14 cellular contexts compared by ENCODE assay signal in genomic region chr5:150618588-150619281, GRCh38. TPM values are rescaled to one million over a fixed set of nuclear protein-coding genes. Genes with fewer than 3 reads are reported as not detected.
A peak's percentile ranks its signal among the peaks of the same experiment; 100 is the strongest.
DNase-seq lines count a peak whose midpoint lies in the region; TF ChIP-seq lines count a peak whose summit lies in the region.
"Had no signal": no experiment of that assay in that cellular context is flagged by ENCODE, and none has a peak within 500 bp of the region (broad histone marks: within the 10 kb centered on the region; RNA-seq: fewer than 3 reads in every experiment).

No MANE protein-coding gene starts in this region.

- no peaks in the 10 kb centered on the region for H3K9me3 ChIP-seq in skeletal muscle tissue (ENCODE audit: control insufficient read depth in 3 of 3, low read length in 3 of 3)

- H3K36me3 ChIP-seq in kidney epithelial cell (ENCODE audit: control insufficient read depth, insufficient read depth, low read length) (no peaks in the 10 kb centered on the region), skeletal muscle tissue (ENCODE audit: control insufficient read depth in 3 of 3, insufficient read depth in 3 of 3, low read length in 3 of 3) (peaks cover 0 to 12% (median 5%) of the 10 kb centered on the region in 3 donors)
- H3K36me3 ChIP-seq: cardiac muscle cell had no signal

- DNase-seq in Daoy (ENCODE audit: low read depth) (peak; percentile 83), kidney epithelial cell (ENCODE audit: low read depth) (peak; percentile 75), superior temporal gyrus (ENCODE audit: extremely low spot score) (no peak), D341Med (ENCODE audit: low spot score) (no peak), hippocampal formation (lab: John Stamatoyannopoulos, UW) (no peak)
- no peak for DNase-seq in activated naive CD4-positive, alpha-beta T cell treated with Interleukin-2 at 50 U/mL for 16 hours
- DNase-seq: activated T-cell treated with anti-CD3 and anti-CD28 coated beads, Interleukin-2, amount 50 U/mL, for 1 hour; foreskin melanocyte; KG1; stimulated activated naive CD4-positive, alpha-beta T cell had no signal

- no peak overlapping the region for H3K4me3 ChIP-seq in kidney epithelial cell (ENCODE audit: low read depth, low read length)
- H3K4me3 ChIP-seq in skeletal muscle tissue (ENCODE audit: low read length in 3 of 3): peak overlapping the region in 1 of 3 donors; percentile 1
- H3K4me3 ChIP-seq: cardiac muscle cell had no signal

- H3K4me1 ChIP-seq in skeletal muscle tissue (ENCODE audit: control insufficient read depth in 3 of 3, insufficient read depth in 3 of 3, low read length in 3 of 3): peaks cover 61 to 83% (median 80%) of the 10 kb centered on the region in 3 donors

- H3K27me3 ChIP-seq in kidney epithelial cell (ENCODE audit: control insufficient read depth, insufficient read depth, low read length): peaks cover 15% of the 10 kb centered on the region
- no peaks in the 10 kb centered on the region for H3K27me3 ChIP-seq in skeletal muscle tissue (ENCODE audit: control insufficient read depth in 3 of 3, insufficient read depth in 3 of 3, low read length in 3 of 3)
- H3K27me3 ChIP-seq: cardiac muscle cell had no signal

- H3K9ac ChIP-seq in skeletal muscle tissue (ENCODE audit: low read depth in 1 of 3, low read length in 3 of 3): peak overlapping the region in 1 of 3 donors; percentile 69

- TF ChIP-seq CTCF in kidney epithelial cell (IDR thresholded peaks at IDR 0.05; ENCODE audit: insufficient read depth, low read length, poor library complexity, severe bottlenecking): no peak

- H3K27ac ChIP-seq in cingulate gyrus (ENCODE audit: low read depth, low read length) (peak overlapping the region; percentile 75), skeletal muscle tissue (ENCODE audit: low read depth, low read length) (peak overlapping the region; percentile 69)
- H3K27ac ChIP-seq: cardiac muscle cell had no signal

RNA-seq across cellular contexts. Expression of gene SYNPO, which starts 21.7 kb away (rescaled TPM):
- 4.5 and 5.4 TPM in 2 replicates for total RNA-seq in Daoy (2014; rRNA removed; shearing (Covaris generic))
- 3.4 and 4.0 TPM in 2 replicates for total RNA-seq in kidney epithelial cell
- total RNA-seq in skeletal muscle tissue: 6.3 TPM

RNA-seq across cellular contexts. Expression of gene MYOZ3, which starts 42.3 kb away (rescaled TPM):
- total RNA-seq in Daoy (2014; rRNA removed; shearing (Covaris generic)): 0.09 TPM in 1 of 2 replicates, not detected in the other
- total RNA-seq in kidney epithelial cell: 1.5 and 4.6 TPM in 2 replicates
- 4.7 TPM for total RNA-seq in skeletal muscle tissue
- total RNA-seq: H4 had no signal

Comparison
In these comparisons a context has a peak if more than half of its experiments do, and no peak if none do; other contexts are left out.
1. DNase-seq: peak in Daoy (single experiment) and kidney epithelial cell (single experiment); none in superior temporal gyrus (single experiment), D341Med (single experiment), activated naive CD4-positive, alpha-beta T cell treated with Interleukin-2 at 50 U/mL for 16 hours (single experiment) and hippocampal formation (0 of 2).